ENCODE assay signal across 14 cellular contexts in genomic region chr10:33986515-33986914, GRCh38.
A peak's percentile ranks its signal among the peaks of the same experiment; 100 is the strongest.
DNase-seq lines count a peak whose midpoint lies in the region; ATAC-seq and TF ChIP-seq lines count a peak whose summit lies in the region.
"Had no signal": no experiment of that assay in that cellular context is flagged by ENCODE, and none has a peak within 500 bp of the region (broad histone marks: within the 10 kb centered on the region; RNA-seq: fewer than 3 reads in every experiment).

No MANE protein-coding gene starts in this region.

- no peak for ATAC-seq in GM21390 (IDR thresholded peaks at IDR 0.05; ENCODE audit: unreplicated experiment)
- ATAC-seq: GM23338, HCT116 had no signal

- no peaks in the 10 kb centered on the region for H3K36me3 ChIP-seq in liver (ENCODE audit: control insufficient read depth in 4 of 4, insufficient read depth in 3 of 4, low read depth in 1 of 4, low read length in 3 of 4)

- H3K27ac Mint-ChIP-seq in progenitor cell of endocrine pancreas: peak overlapping the region; percentile 62
- H3K27ac Mint-ChIP-seq: CD4-positive, alpha-beta memory T cell; GM23338 had no signal

- H3K9me3 Mint-ChIP-seq in progenitor cell of endocrine pancreas (ENCODE audit: low read depth): peaks cover 9% of the 10 kb centered on the region

- peaks cover 7% of the 10 kb centered on the region for H3K4me1 Mint-ChIP-seq in progenitor cell of endocrine pancreas (ENCODE audit: low read depth)
- H3K4me1 Mint-ChIP-seq: CD4-positive, alpha-beta memory T cell; GM23338; H9 had no signal

- TF ChIP-seq CTCF in liver (IDR thresholded peaks at IDR 0.05; ENCODE audit: low read depth, low read length, missing input control) (no peak), progenitor cell of endocrine pancreas (IDR thresholded peaks at IDR 0.05; ENCODE audit: unreplicated experiment) (no peak), foreskin fibroblast (IDR thresholded peaks at IDR 0.05; ENCODE audit: low read depth, low read length) (no peak)

- TF ChIP-seq RAD21 in liver (IDR thresholded peaks at IDR 0.05): peak; percentile 7 to 26

- H3K9me3 ChIP-seq in liver (ENCODE audit: control insufficient read depth in 4 of 4, low read length in 3 of 4): no peaks in the 10 kb centered on the region

- H3K4me3 ChIP-seq in liver (ENCODE audit: low read depth in 1 of 3, low read length in 3 of 3): no peak overlapping the region
- no peak overlapping the region for H3K4me3 ChIP-seq in foreskin fibroblast (ENCODE audit: low read depth in 1 of 2, low read length in 2 of 2)
- H3K4me3 ChIP-seq: GM23338 had no signal

- no peak overlapping the region for H3K27ac ChIP-seq in liver (ENCODE audit: low read depth in 1 of 2, low read length in 2 of 2)

- 51% methylated on average over 4 of the region's 4 CpGs for WGBS in liver

- no peaks in the 10 kb centered on the region for H3K27me3 ChIP-seq in liver (ENCODE audit: control insufficient read depth in 4 of 4, insufficient read depth in 4 of 4, low read length in 3 of 4)

- DNase-seq in NCI-H146 treated with DMSO at 0.1 percent for 48 hours (lab: John Stamatoyannopoulos, UW; ENCODE audit: unreplicated experiment) (peak; percentile 52), progenitor cell of endocrine pancreas (ENCODE audit: low spot score, unreplicated experiment) (no peak), foreskin fibroblast (no peak), NCI-H2107 (lab: John Stamatoyannopoulos, UW) (no peak)
- DNase-seq: C1 segment of cervical spinal cord; CD4-positive, alpha-beta memory T cell; COR-L47; DMS153; DND-41; H9 had no signal

- H3K27me3 Mint-ChIP-seq in progenitor cell of endocrine pancreas: peaks cover 6% of the 10 kb centered on the region

- H3K36me3 Mint-ChIP-seq in progenitor cell of endocrine pancreas (ENCODE audit: insufficient read depth): no peaks in the 10 kb centered on the region
- H3K36me3 Mint-ChIP-seq: CD4-positive, alpha-beta memory T cell had no signal

- H3K4me1 ChIP-seq in liver (ENCODE audit: control insufficient read depth in 4 of 4, insufficient read depth in 4 of 4, low read length in 3 of 4): peaks cover 0 to 4% (median under 1%) of the 10 kb centered on the region in 4 donors

- no peak overlapping the region for H3K4me3 Mint-ChIP-seq in progenitor cell of endocrine pancreas (ENCODE audit: low read depth)
- H3K4me3 Mint-ChIP-seq: CD4-positive, alpha-beta memory T cell; GM23338; H9 had no signal

- H3K9ac ChIP-seq in liver (ENCODE audit: low read depth in 1 of 2, low read length in 2 of 2): no peak overlapping the region

TF ChIP-seq in liver, 16 proteins besides CTCF, POLR2A, EP300 and RAD21:
- TF ChIP-seq RXRA (IDR thresholded peaks at IDR 0.05): no peak
- no peak for TF ChIP-seq JUND (IDR thresholded peaks at IDR 0.05)
- peak; percentile 59 for TF ChIP-seq ATF3 (IDR thresholded peaks at IDR 0.05)
- TF ChIP-seq TAF1 (conservative IDR thresholded peaks at IDR 0.05): no peak
TF ChIP-seq in liver: peak in this region for 1.
